Comparison of ENCODE assay signal across 2 cellular contexts in genomic region chr1:220274122-220274855, GRCh38.
TF ChIP-seq lines count a peak whose summit lies in the region.

No MANE protein-coding gene starts in this region.

TF ChIP-seq in GM23338, 12 proteins besides CTCF, POLR2A, EP300 and RAD21:
- TF ChIP-seq ZNF462 (CRISPR knock-in tag; IDR thresholded peaks at IDR 0.05) (peak; percentile 83), POLR2AphosphoS5 (IDR thresholded peaks at IDR 0.05; ENCODE audit: low read depth) (no peak), CREB1 (CRISPR knock-in tag; IDR thresholded peaks at IDR 0.05; ENCODE audit: low read depth) (no peak), NANOG (IDR thresholded peaks at IDR 0.05; ENCODE audit: borderline replicate concordance) (peak; percentile 72; the same call in 1 of the 2 replicates), ZNF114 (CRISPR knock-in tag; IDR thresholded peaks at IDR 0.05) (no peak), ETS1 (IDR thresholded peaks at IDR 0.05) (no peak)

TF ChIP-seq in H1, 55 proteins besides CTCF, POLR2A, EP300 and RAD21:
- TF ChIP-seq CBX5 (IDR thresholded peaks at IDR 0.05; ENCODE audit: low read depth, low read length): no peak
- TF ChIP-seq CHD2 (IDR thresholded peaks at IDR 0.05; ENCODE audit: low read length): no peak
- peak; percentile 80 for TF ChIP-seq CEBPB (IDR thresholded peaks at IDR 0.05; ENCODE audit: low read depth, low read length)
- no peak for TF ChIP-seq SIX5 (IDR thresholded peaks at IDR 0.05; ENCODE audit: low read depth, low read length)
